ENCODE assay signal across 27 cellular contexts in genomic region chr13:75136151-75136550, GRCh38.
DNase-seq lines count a peak whose midpoint lies in the region; ATAC-seq, FAIRE-seq and TF ChIP-seq lines count a peak whose summit lies in the region.
"Had no signal": no experiment of that assay in that cellular context is flagged by ENCODE, and none has a peak within 500 bp of the region (broad histone marks: within the 10 kb centered on the region; RNA-seq: fewer than 3 reads in every experiment).

No MANE protein-coding gene starts in this region.

- no peak for FAIRE-seq in endothelial cell of umbilical vein (lab: Jason Lieb, UNC)
- FAIRE-seq: G401.6, H1, small intestine had no signal

- TF ChIP-seq RAD21 in SK-N-SH (IDR thresholded peaks at IDR 0.05; ENCODE audit: low read length): no peak

- TF ChIP-seq EP300 in SK-N-SH (IDR thresholded peaks at IDR 0.05; ENCODE audit: borderline replicate concordance in 1 of 2, low read depth in 1 of 2, low read length in 1 of 2): no peak

- BruUV-seq in endothelial cell of umbilical vein (replicated peaks; lab: Mats Ljungman, UMichigan): TSS peak; percentile 80

- CTCF ChIA-PET in SK-N-SH (lab: Yijun Ruan, JAX) (interaction anchor here (1.0 kb wide), 1 partner anchor 83 kb away, joined by 3 read pairs; no protein-coding TSS in a partner anchor), endothelial cell of umbilical vein (lab: Charles Lee) (interaction anchor here (2.2 kb wide), 1 partner anchor 83 kb away, joined by 6 read pairs; no protein-coding TSS in a partner anchor)

- H3K36me3 ChIP-seq in SK-N-SH (replicated peaks in 1 of 2; ENCODE audit: control insufficient read depth in 1 of 2, insufficient read depth in 2 of 2, low read length in 1 of 2) (no peaks in the 10 kb centered on the region), SJCRH30 (no peaks in the 10 kb centered on the region), endothelial cell of umbilical vein (ENCODE audit: control insufficient read depth in 2 of 2, extremely low read depth in 1 of 2, insufficient read depth in 2 of 2, low read length in 2 of 2) (no peaks in the 10 kb centered on the region), smooth muscle cell (ENCODE audit: low read depth) (peaks cover 3% of the 10 kb centered on the region)
- H3K36me3 ChIP-seq: neutrophil, upper lobe of left lung had no signal

- no peak for ATAC-seq in SK-N-SH treated with all-trans-retinoic acid at 6 μM for 48 hours
- ATAC-seq: activated CD8-positive, alpha-beta memory T cell treated with anti-CD3 and anti-CD28 coated beads, Interleukin-2, amount 10 ng/mL, durations not matched to agents 7 days and 5 days; activated T-cell treated with anti-CD3 and anti-CD28 coated beads, Interleukin-2, amount 50 U/mL, for 72 hours; CD8-positive, alpha-beta T cell; left colon; Panc1; T-helper 17 cell had no signal

- H3F3A ChIP-seq in SK-N-SH (replicated peaks; ENCODE audit: insufficient read depth): peaks cover 14% of the 10 kb centered on the region
- no peaks in the 10 kb centered on the region for H3F3A ChIP-seq in smooth muscle cell (ENCODE audit: low read depth)

- H3K79me2 ChIP-seq in SK-N-SH (ENCODE audit: insufficient read depth): no peaks in the 10 kb centered on the region
- H3K79me2 ChIP-seq in endothelial cell of umbilical vein (ENCODE audit: control insufficient read depth, insufficient read depth, low read length): no peaks in the 10 kb centered on the region
- H3K79me2 ChIP-seq in smooth muscle cell (ENCODE audit: low read depth): no peaks in the 10 kb centered on the region

- no peak for TF ChIP-seq POLR2A in endothelial cell of umbilical vein (IDR thresholded peaks at IDR 0.05; ENCODE audit: low read depth, low read length)

- 81% methylated on average over 1 of the region's 1 CpG for WGBS in SK-N-SH (ENCODE audit: low lambda C conversion rate)
- WGBS in smooth muscle cell (ENCODE audit: low lambda C conversion rate): 84% methylated on average over 1 of the region's 1 CpG

- TF ChIP-seq CTCF in SK-N-SH (IDR thresholded peaks at IDR 0.05) (no peak), endothelial cell of umbilical vein (IDR thresholded peaks at IDR 0.05; ENCODE audit: extremely low read depth in 1 of 2, insufficient read depth in 1 of 2, low read depth in 1 of 2, low read length in 2 of 2) (no peak), smooth muscle cell (IDR thresholded peaks at IDR 0.05; ENCODE audit: borderline replicate concordance, insufficient read depth, poor library complexity, severe bottlenecking) (no peak)

- peaks cover 6% of the 10 kb centered on the region; the same call in 1 of the 2 replicates for H3K9me3 ChIP-seq in SK-N-SH
- peaks cover 17% of the 10 kb centered on the region for H3K9me3 ChIP-seq in SJCRH30 (replicated peaks)
- H3K9me3 ChIP-seq in endothelial cell of umbilical vein (replicated peaks; ENCODE audit: control insufficient read depth, insufficient read depth, low read length): no peaks in the 10 kb centered on the region
- no peaks in the 10 kb centered on the region for H3K9me3 ChIP-seq in smooth muscle cell (replicated peaks; ENCODE audit: low read depth)

- no peaks in the 10 kb centered on the region for H3K9me2 ChIP-seq in SK-N-SH

- H3K9ac ChIP-seq in SK-N-SH (peak overlapping the region; percentile 33; the same call in 1 of the 2 replicates), endothelial cell of umbilical vein (replicated peaks; ENCODE audit: extremely low read depth, insufficient read depth, low read length) (no peak overlapping the region), smooth muscle cell (ENCODE audit: low read depth) (no peak overlapping the region)

- intact Hi-C loops in endothelial cell of umbilical vein (cut with micrococcal nuclease): loop anchor here (5.0 kb wide), 2 partner anchors 264 to 309 kb away; no protein-coding TSS in a partner anchor

- H3K4me3 ChIP-seq in SK-N-SH (ENCODE audit: low read depth in 2 of 2, low read length in 1 of 2): no peak overlapping the region
- no peak overlapping the region for H3K4me3 ChIP-seq in SJCRH30
- no peak overlapping the region for H3K4me3 ChIP-seq in endothelial cell of umbilical vein (replicated peaks in 1 of 3; ENCODE audit: insufficient read depth in 1 of 3, low read depth in 1 of 3, low read length in 3 of 3)
- H3K4me3 ChIP-seq in smooth muscle cell: no peak overlapping the region
- H3K4me3 ChIP-seq: upper lobe of left lung had no signal

- no peaks in the 10 kb centered on the region for H3K27me3 ChIP-seq in SK-N-SH (ENCODE audit: insufficient read depth)
- H3K27me3 ChIP-seq in SJCRH30: no peaks in the 10 kb centered on the region
- no peaks in the 10 kb centered on the region for H3K27me3 ChIP-seq in endothelial cell of umbilical vein (ENCODE audit: control insufficient read depth in 2 of 2, insufficient read depth in 2 of 2, low read length in 2 of 2)
- H3K27me3 ChIP-seq in smooth muscle cell (ENCODE audit: low read depth): no peaks in the 10 kb centered on the region
- H3K27me3 ChIP-seq: neutrophil, upper lobe of left lung had no signal

- POLR2A ChIA-PET in SK-N-SH (lab: Yijun Ruan, JAX) (no interaction called here), endothelial cell of umbilical vein (lab: Charles Lee) (no interaction called here)

- H3K9me1 ChIP-seq in endothelial cell of umbilical vein (replicated peaks; ENCODE audit: control insufficient read depth, extremely low read depth, insufficient read depth, low read length): no peaks in the 10 kb centered on the region

- DNase-seq in SK-N-SH (no peak), SJCRH30 (no peak), endothelial cell of umbilical vein (ENCODE audit: low read depth, low spot score) (no peak), smooth muscle cell (lab: John Stamatoyannopoulos, UW; ENCODE audit: unreplicated experiment) (no peak), mesenteric fat pad (ENCODE audit: low spot score) (no peak), NCI-H146 (lab: John Stamatoyannopoulos, UW) (no peak)
- no peak for DNase-seq in activated naive CD4-positive, alpha-beta T cell treated with anti-CD3 and anti-CD28 coated beads, Interleukin-2, amount 50 U/mL, for 16 hours
- DNase-seq: activated CD4-positive, alpha-beta T cell treated with anti-CD3 and anti-CD28 coated beads, Interleukin-2, amount 50 U/mL, for 1 hour; activated CD8-positive, alpha-beta memory T cell treated with anti-CD3 and anti-CD28 coated beads, Interleukin-2, amount 10 ng/mL, durations not matched to agents 7 days and 5 days; activated T-cell treated with anti-CD3 and anti-CD28 coated beads, Interleukin-2, amount 50 U/mL, for 72 hours; anterior cingulate cortex; caudate nucleus; CD8-positive, alpha-beta T cell; Karpas-422; left colon; NCI-H1417; NCI-H446 treated with DMSO at 0.1 percent for 48 hours; small intestine; stimulated activated CD4-positive, alpha-beta T cell treated with anti-CD3 and anti-CD28 coated beads, Interleukin-2, amount 100 ng/mL, for 24 hours; T-helper 17 cell; upper lobe of left lung had no signal

- dilution Hi-C loops in endothelial cell of umbilical vein (cut with MboI; ENCODE audit: extremely low pct_ligation_motif_present, low sequenced_read_pairs): no loop called here

- no peak overlapping the region for H2AFZ ChIP-seq in SK-N-SH (ENCODE audit: low read depth)
- no peak overlapping the region for H2AFZ ChIP-seq in endothelial cell of umbilical vein (ENCODE audit: low read depth, low read length)
- H2AFZ ChIP-seq in smooth muscle cell (ENCODE audit: low read depth): no peak overlapping the region

- H3K4me1 ChIP-seq in SK-N-SH (ENCODE audit: control insufficient read depth in 1 of 2, insufficient read depth in 2 of 2, low read depth in 1 of 2, low read length in 1 of 2): no peaks in the 10 kb centered on the region
- peaks cover 19% of the 10 kb centered on the region for H3K4me1 ChIP-seq in SJCRH30
- peaks cover 7% of the 10 kb centered on the region for H3K4me1 ChIP-seq in endothelial cell of umbilical vein (ENCODE audit: control insufficient read depth, extremely low read depth, insufficient read depth, low read length)
- H3K4me1 ChIP-seq in smooth muscle cell (ENCODE audit: low read depth): no peaks in the 10 kb centered on the region
- H3K4me1 ChIP-seq: upper lobe of left lung had no signal

- no peaks in the 10 kb centered on the region for H4K20me1 ChIP-seq in SK-N-SH (ENCODE audit: insufficient read depth)
- H4K20me1 ChIP-seq in endothelial cell of umbilical vein (replicated peaks; ENCODE audit: control insufficient read depth, extremely low read depth, insufficient read depth, low read length): no peaks in the 10 kb centered on the region
- H4K20me1 ChIP-seq in smooth muscle cell (ENCODE audit: low read depth): no peaks in the 10 kb centered on the region

- H3K4me2 ChIP-seq in SK-N-SH (no peak overlapping the region; the same call in 1 of the 2 replicates), endothelial cell of umbilical vein (ENCODE audit: insufficient read depth, low read length) (no peak overlapping the region), smooth muscle cell (no peak overlapping the region)

- peak overlapping the region; percentile 16 to 83; a peak in 3 of 4 replicates for H3K27ac ChIP-seq in SK-N-SH (ENCODE audit: low read depth in 2 of 2, low read length in 1 of 2)
- H3K27ac ChIP-seq in SJCRH30: peak overlapping the region; percentile 95
- peak overlapping the region; percentile 51 for H3K27ac ChIP-seq in endothelial cell of umbilical vein (ENCODE audit: insufficient read depth, low read depth, low read length)
- peak overlapping the region; percentile 56 for H3K27ac ChIP-seq in smooth muscle cell (ENCODE audit: low read depth)
- H3K27ac ChIP-seq: 22Rv1, neutrophil, upper lobe of left lung had no signal

TF ChIP-seq in SK-N-SH treated with all-trans-retinoic acid at 6 μM for 48 hours, 23 proteins besides CTCF, POLR2A, EP300 and RAD21 (continues in another document):
- TF ChIP-seq ESRRG (CRISPR knock-in tag; IDR thresholded peaks at IDR 0.05): no peak

TF ChIP-seq in endothelial cell of umbilical vein, 7 proteins besides CTCF, POLR2A, EP300 and RAD21:
- no peak for TF ChIP-seq POLR2AphosphoS5 (IDR thresholded peaks at IDR 0.05; ENCODE audit: insufficient read depth, low read depth, low read length)
- no peak for TF ChIP-seq MYC (IDR thresholded peaks at IDR 0.05; ENCODE audit: low read depth, low read length)
- no peak for TF ChIP-seq JUN (IDR thresholded peaks at IDR 0.05; ENCODE audit: borderline replicate concordance, insufficient read depth, insufficient read length, low read depth)
- no peak for TF ChIP-seq FOS (IDR thresholded peaks at IDR 0.05; ENCODE audit: borderline replicate concordance, insufficient read depth, low read length)
- TF ChIP-seq MAX (IDR thresholded peaks at IDR 0.05; ENCODE audit: insufficient read depth, insufficient read length): no peak
- TF ChIP-seq GATA2 (IDR thresholded peaks at IDR 0.05; ENCODE audit: insufficient read depth, insufficient read length, low read depth, low read length): no peak
- TF ChIP-seq EZH2 (IDR thresholded peaks at IDR 0.05; ENCODE audit: borderline replicate concordance, low read depth, low read length, severe bottlenecking): no peak
